In the genomic region with DNA sequence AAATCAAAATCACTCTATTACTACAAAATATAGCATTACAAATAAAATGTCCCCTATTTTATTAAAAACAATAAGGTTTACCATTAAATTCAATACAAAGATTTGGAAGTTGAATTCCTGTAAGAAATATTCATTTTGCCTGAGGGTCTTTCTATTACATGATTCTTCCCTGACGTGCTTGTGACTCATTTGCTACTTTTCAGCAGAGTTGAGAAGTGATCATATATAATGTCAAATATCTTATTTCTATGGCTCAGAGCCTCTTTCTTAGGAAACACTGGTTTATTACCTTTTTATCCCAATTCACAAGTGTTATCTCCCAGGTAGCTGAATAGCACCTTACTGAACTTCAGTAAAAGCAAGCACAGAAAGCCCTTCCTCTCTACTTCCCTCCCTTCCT, we compare ENCODE assay signal across 28 cellular contexts.
"Had no signal": no experiment of that assay in that cellular context is flagged by ENCODE, and none has a peak within 500 bp of the region (broad histone marks: within the 10 kb centered on the region; RNA-seq: fewer than 3 reads in every experiment).

No MANE protein-coding gene starts in this region.

- ATAC-seq: activated CD8-positive, alpha-beta T cell treated with anti-CD3 and anti-CD28 coated beads, Interleukin-2, amount 10 ng/mL, durations not matched to agents 7 days and 5 days; activated naive CD4-positive, alpha-beta T cell treated with anti-CD3 and anti-CD28 coated beads, Interleukin-2, amount 50 U/mL, for 72 hours; body of pancreas had no signal

- H3K36me3 ChIP-seq: adrenal gland, breast epithelium, SJCRH30 had no signal

- H3K4me2 ChIP-seq: PC-9 had no signal

- H3K27ac ChIP-seq: adrenal gland, body of pancreas, breast epithelium, PC-9, SJCRH30, SK-N-MC had no signal

- H3K4me3 ChIP-seq: adrenal gland, body of pancreas, breast epithelium, PC-9, SJCRH30, SK-N-MC had no signal

- DNase-seq: activated CD4-positive, alpha-beta T cell treated with anti-CD3 and anti-CD28 coated beads, Interleukin-2, amount 10 ng/mL, durations not matched to agents 7 days and 5 days; activated CD4-positive, alpha-beta T cell treated with anti-CD3 and anti-CD28 coated beads, Interleukin-2, amount 50 U/mL, for 48 hours; activated CD8-positive, alpha-beta T cell treated with anti-CD3 and anti-CD28 coated beads, Interleukin-2, amount 10 ng/mL, durations not matched to agents 7 days and 5 days; activated gamma-delta T cell treated with Interleukin-2 at 50 U/mL for 16 hours; activated naive CD4-positive, alpha-beta T cell treated with anti-CD3 and anti-CD28 coated beads for 36 hours; activated T-cell treated with anti-CD3 and anti-CD28 coated beads, Interleukin-2, amount 50 U/mL, for 24 hours; adrenal gland; body of pancreas; caudate nucleus; cerebellar nuclear complex; NCI-H1105 treated with DMSO at 0.1 percent for 48 hours; NCI-H1436; NCI-H1694; NCI-H1930; NCI-H2081 treated with DMSO at 0.1 percent for 48 hours; NCI-H345; NCI-H526; NCI-H748 treated with DMSO at 0.1 percent for 48 hours; NK-92 treated with Interleukin-12 subunit alpha and Interleukin-12 subunit beta, amount 100 ng/mL, for 24 hours; PC-9; SHP77; SJCRH30 had no signal

- H2AFZ ChIP-seq: PC-9 had no signal

- H3K4me1 ChIP-seq: adrenal gland, body of pancreas, breast epithelium, SJCRH30 had no signal

- FAIRE-seq: astrocyte, RCC 7860, TTC549 had no signal

- H3K9me3 ChIP-seq: adrenal gland, body of pancreas, breast epithelium, SJCRH30 had no signal

- H3K27me3 ChIP-seq: adrenal gland, body of pancreas, breast epithelium, SJCRH30 had no signal
